Comparison of ENCODE assay signal across 26 cellular contexts in genomic region chr1:97417661-97418060, GRCh38.
"Had no signal": no experiment of that assay in that cellular context is flagged by ENCODE, and none has a peak within 500 bp of the region (broad histone marks: within the 10 kb centered on the region; RNA-seq: fewer than 3 reads in every experiment).

No MANE protein-coding gene starts in this region.

- H3K4me1 ChIP-seq: stomach, suprapubic skin, testis, thyroid gland, tibial artery, transverse colon, upper lobe of right lung, uterus, vagina had no signal

- H3K4me3 ChIP-seq: stomach, suprapubic skin, testis, thoracic aorta, thyroid gland, tibial artery, tibial nerve, transverse colon, upper lobe of right lung, uterus, vagina had no signal

- H3K27ac ChIP-seq: stomach, suprapubic skin, testis, thoracic aorta, thyroid gland, tibial artery, tibial nerve, transverse colon, upper lobe of right lung, uterus, vagina had no signal

- H3K9me3 ChIP-seq: stomach, suprapubic skin, testis, thoracic aorta, thyroid gland, tibial artery, tibial nerve, transverse colon, upper lobe of right lung, uterus, vagina had no signal

- FAIRE-seq: urothelium cell line had no signal

- ATAC-seq: stimulated activated effector memory CD8-positive, alpha-beta T cell treated with anti-CD3 and anti-CD28 coated beads, Interleukin-12 subunit alpha, Interleukin-12 subunit beta, amount 100 ng/mL, for 72 hours; stimulated activated memory B cell treated with anti-CD40 and anti-IgM and Interleukin-4, amounts not matched to agents 10 μg/mL and 1 μg/mL and 100 μg/mL, for 72 hours; stimulated activated naive B cell treated with anti-CD40 and anti-IgM and Interleukin-4, amounts not matched to agents 10 μg/mL and 1 μg/mL and 100 μg/mL, for 72 hours; stimulated activated naive CD8-positive, alpha-beta T cell treated with anti-CD3 and anti-CD28 coated beads, Interleukin-15, amount 100 ng/mL, for 72 hours; stimulated activated naive CD8-positive, alpha-beta T cell treated with anti-CD3 and anti-CD28 coated beads, Interleukin-15, Interleukin-2, amounts not matched to agents 100 U/mL and 50 U/mL, for 24 hours; upper lobe of right lung had no signal

- DNase-seq: stimulated activated CD4-positive, alpha-beta T cell treated with anti-CD3 and anti-CD28 coated beads, Interleukin-2, amount 100 ng/mL, for 48 hours; stimulated activated CD4-positive, alpha-beta T cell treated with anti-CD3 and anti-CD28 coated beads, Interleukin-4, amount 100 ng/mL, for 1 hour; stimulated activated CD4-positive, alpha-beta T cell treated with anti-CD3 and anti-CD28 coated beads, Interleukin-4, amount 100 ng/mL, for 24 hours; stimulated activated CD4-positive, alpha-beta T cell treated with anti-CD3 and anti-CD28 coated beads, Interleukin-4, amount 100 ng/mL, for 4 hours; stimulated activated CD8-positive, alpha-beta memory T cell treated with anti-CD3 and anti-CD28 coated beads, Interleukin-4, amount 100 ng/mL, for 48 hours; stimulated activated naive B cell treated with anti-CD40 and anti-IgM and Interleukin-4, amounts not matched to agents 10 μg/mL and 1 μg/mL and 100 μg/mL, for 72 hours; stimulated activated naive CD4-positive, alpha-beta T cell; stimulated activated naive CD4-positive, alpha-beta T cell treated with Interleukin-2 at 50 U/mL for 16 hours; stimulated activated naive CD8-positive, alpha-beta T cell treated with anti-CD3 and anti-CD28 coated beads, Interleukin-15, amount 100 ng/mL, for 72 hours; stimulated activated naive CD8-positive, alpha-beta T cell treated with anti-CD3 and anti-CD28 coated beads, Interleukin-15, Interleukin-2, amounts not matched to agents 100 U/mL and 50 U/mL, for 24 hours; stomach; substantia nigra; testis; thyroid gland; tibial artery; transverse colon; trophoblast cell; upper lobe of right lung; uterus had no signal

- H3K36me3 ChIP-seq: stomach, suprapubic skin, thoracic aorta, thyroid gland, tibial artery, transverse colon, upper lobe of right lung, uterus, vagina had no signal

- H3K27me3 ChIP-seq: stomach, suprapubic skin, testis, thyroid gland, tibial artery, tibial nerve, transverse colon, upper lobe of right lung, uterus, vagina had no signal
